25 cellular contexts compared by ENCODE assay signal in genomic region chrX:48923771-48924170, GRCh38. TPM values are rescaled to one million over a fixed set of nuclear protein-coding genes. Genes with fewer than 3 reads are reported as not detected.
DNase-seq lines count a peak whose midpoint lies in the region; ATAC-seq and TF ChIP-seq lines count a peak whose summit lies in the region.
"Had no signal": no experiment of that assay in that cellular context is flagged by ENCODE, and none has a peak within 500 bp of the region (broad histone marks: within the 10 kb centered on the region; RNA-seq: fewer than 3 reads in every experiment).

No MANE protein-coding gene starts in this region.

- H3K4me2 ChIP-seq in IMR-90 (ENCODE audit: low read depth, low read length): no peak overlapping the region

- H2AFZ ChIP-seq in IMR-90 (replicated peaks; ENCODE audit: low read length, poor library complexity): no peak overlapping the region

- no peaks in the 10 kb centered on the region for H3K27me3 Mint-ChIP-seq in activated CD4-positive, alpha-beta T cell treated with anti-CD3 and anti-CD28 coated beads, Interleukin-2, amount 10 ng/mL, durations not matched to agents 7 days and 5 days
- H3K27me3 Mint-ChIP-seq in activated naive CD8-positive, alpha-beta T cell: no peaks in the 10 kb centered on the region
- H3K27me3 Mint-ChIP-seq in naive thymus-derived CD8-positive, alpha-beta T cell: no peaks in the 10 kb centered on the region
- H3K27me3 Mint-ChIP-seq in HFFc6 (ENCODE audit: insufficient read depth): no peaks in the 10 kb centered on the region

- H3K4me3 Mint-ChIP-seq in activated CD4-positive, alpha-beta T cell treated with anti-CD3 and anti-CD28 coated beads, Interleukin-2, amount 10 ng/mL, durations not matched to agents 7 days and 5 days: no peak overlapping the region
- peak overlapping the region; percentile 15 for H3K4me3 Mint-ChIP-seq in activated naive CD8-positive, alpha-beta T cell
- H3K4me3 Mint-ChIP-seq in naive thymus-derived CD8-positive, alpha-beta T cell: peak overlapping the region in 2 of 10 donors; percentile 49 to 57
- no peak overlapping the region for H3K4me3 Mint-ChIP-seq in HFFc6
- H3K4me3 Mint-ChIP-seq: nephron had no signal

- POLR2A ChIA-PET in activated CD4-positive, alpha-beta T cell treated with anti-CD3 and anti-CD28 coated beads, Interleukin-2, amount 10 ng/mL, durations not matched to agents 7 days and 5 days (lab: Charles Lee): no interaction called here
- POLR2A ChIA-PET in IMR-90 (lab: Charles Lee; ENCODE audit: unreplicated experiment): no interaction called here
- POLR2A ChIA-PET in naive thymus-derived CD8-positive, alpha-beta T cell (lab: Charles Lee): interaction anchor here (6.3 to 11.5 kb wide), 2 partner anchors 15 to 34 kb away, joined by 37 to 276 read pairs; partner anchors contain the start of gene OTUD5

- H4K91ac ChIP-seq in IMR-90 (ENCODE audit: insufficient read depth, low read depth, low read length): no peak overlapping the region

- peak overlapping the region; percentile 16 for H2AK9ac ChIP-seq in IMR-90 (replicated peaks; ENCODE audit: low read depth, low read length, poor library complexity)

- peaks cover 2 to 8% of the 10 kb centered on the region in 2 experiments; a peak in 3 of 4 replicates for H3K79me1 ChIP-seq in IMR-90 (ENCODE audit: low read depth in 1 of 2, low read length in 2 of 2)

- peaks cover 28% of the 10 kb centered on the region for H3K36me3 Mint-ChIP-seq in activated CD4-positive, alpha-beta T cell treated with anti-CD3 and anti-CD28 coated beads, Interleukin-2, amount 10 ng/mL, durations not matched to agents 7 days and 5 days (ENCODE audit: low read depth)
- H3K36me3 Mint-ChIP-seq in activated naive CD8-positive, alpha-beta T cell: peaks cover 3% of the 10 kb centered on the region
- peaks cover 0 to 40% (median 15%) of the 10 kb centered on the region in 3 donors for H3K36me3 Mint-ChIP-seq in naive thymus-derived CD8-positive, alpha-beta T cell
- H3K36me3 Mint-ChIP-seq in HFFc6 (ENCODE audit: low read depth): no peaks in the 10 kb centered on the region

- no peak overlapping the region for H3K4ac ChIP-seq in IMR-90 (ENCODE audit: low read depth, low read length)

- TF ChIP-seq RAD21 in IMR-90 (IDR thresholded peaks at IDR 0.05; ENCODE audit: low read length): no peak

- H3K36me3 ChIP-seq in IMR-90 (ENCODE audit: control insufficient read depth, insufficient read depth, low read length): peaks cover 26% of the 10 kb centered on the region
- H3K36me3 ChIP-seq: pancreas, SJCRH30 had no signal

- CTCF ChIA-PET in activated CD4-positive, alpha-beta T cell treated with anti-CD3 and anti-CD28 coated beads, Interleukin-2, amount 10 ng/mL, durations not matched to agents 7 days and 5 days (lab: Charles Lee): interaction anchor here (0.6 to 1.4 kb wide), 2 partner anchors 22 to 340 kb away, joined by 3 read pairs; no protein-coding TSS in a partner anchor
- CTCF ChIA-PET in IMR-90 (lab: Yijun Ruan, JAX): no interaction called here

- H3K9me3 Mint-ChIP-seq in activated CD4-positive, alpha-beta T cell treated with anti-CD3 and anti-CD28 coated beads, Interleukin-2, amount 10 ng/mL, durations not matched to agents 7 days and 5 days: no peaks in the 10 kb centered on the region
- H3K9me3 Mint-ChIP-seq in activated naive CD8-positive, alpha-beta T cell (ENCODE audit: low read depth): no peaks in the 10 kb centered on the region
- no peaks in the 10 kb centered on the region for H3K9me3 Mint-ChIP-seq in naive thymus-derived CD8-positive, alpha-beta T cell
- H3K9me3 Mint-ChIP-seq in HFFc6: no peaks in the 10 kb centered on the region

- no peak overlapping the region for H3K56ac ChIP-seq in IMR-90 (ENCODE audit: extremely low read depth, insufficient read depth, low read length)

- H2BK120ac ChIP-seq in IMR-90 (ENCODE audit: low read depth, low read length): no peak overlapping the region

- TF ChIP-seq POLR2A in IMR-90 (IDR thresholded peaks at IDR 0.05; ENCODE audit: low read depth, low read length) (no peak), GM18505 (IDR thresholded peaks at IDR 0.05; ENCODE audit: borderline replicate concordance, extremely low read depth, insufficient read depth, insufficient read length) (no peak)

- peaks cover 3% of the 10 kb centered on the region; the same call in 1 of the 2 replicates for H3K4me1 ChIP-seq in IMR-90 (ENCODE audit: control insufficient read depth, insufficient read depth, low read length)
- H3K4me1 ChIP-seq: pancreas, SJCRH30 had no signal

- H3K9ac ChIP-seq in IMR-90 (ENCODE audit: low read depth, low read length): no peak overlapping the region

- H3K27ac Mint-ChIP-seq in activated CD4-positive, alpha-beta T cell treated with anti-CD3 and anti-CD28 coated beads, Interleukin-2, amount 10 ng/mL, durations not matched to agents 7 days and 5 days: peak overlapping the region; percentile 80
- H3K27ac Mint-ChIP-seq in activated naive CD8-positive, alpha-beta T cell: peak overlapping the region; percentile 87
- H3K27ac Mint-ChIP-seq in naive thymus-derived CD8-positive, alpha-beta T cell: peak overlapping the region; percentile 61 to 91 (median 80)
- no peak overlapping the region for H3K27ac Mint-ChIP-seq in HFFc6
- H3K27ac Mint-ChIP-seq: nephron had no signal

- H3K27me3 ChIP-seq in IMR-90 (ENCODE audit: control insufficient read depth, insufficient read depth, low read length): no peaks in the 10 kb centered on the region
- H3K27me3 ChIP-seq: heart right ventricle, right atrium auricular region, SJCRH30 had no signal

- no peak overlapping the region for H3K4me3 ChIP-seq in IMR-90 (ENCODE audit: insufficient read depth, low read depth, low read length)
- H3K4me3 ChIP-seq: dorsolateral prefrontal cortex, heart right ventricle, left ventricle myocardium inferior, pancreas, right atrium auricular region, SJCRH30 had no signal

- H4K8ac ChIP-seq in IMR-90 (ENCODE audit: low read depth in 2 of 2, low read length in 2 of 2): no peak overlapping the region

- dilution Hi-C loops in IMR-90 (cut with HindIII; ENCODE audit: low sequenced_read_pairs, unreplicated experiment): no loop called here

- H4K5ac ChIP-seq in IMR-90 (ENCODE audit: low read depth, low read length): no peak overlapping the region

- no peak overlapping the region for H3K23ac ChIP-seq in IMR-90 (ENCODE audit: low read depth, low read length)

- H3K14ac ChIP-seq in IMR-90 (replicated peaks; ENCODE audit: low read depth, low read length): no peak overlapping the region

- H3K9me3 ChIP-seq in IMR-90 (ENCODE audit: control insufficient read depth, insufficient read depth, low read length): no peaks in the 10 kb centered on the region; the same call in 1 of the 2 replicates
- H3K9me3 ChIP-seq: heart right ventricle, left ventricle myocardium inferior, pancreas, right atrium auricular region, SJCRH30 had no signal

- ATAC-seq in IMR-90 (ENCODE audit: low read depth) (no peak), GM18505 (IDR thresholded peaks at IDR 0.05; ENCODE audit: unreplicated experiment) (no peak)
- ATAC-seq in naive thymus-derived CD8-positive, alpha-beta T cell: no peak
- ATAC-seq: heart right ventricle, Panc1, pancreas had no signal

- H3K9me1 ChIP-seq in IMR-90 (ENCODE audit: insufficient read depth, low read length): no peaks in the 10 kb centered on the region; the same call in 1 of the 2 replicates

- H2BK5ac ChIP-seq in IMR-90 (ENCODE audit: low read depth, low read length, poor library complexity, severe bottlenecking): no peak overlapping the region

- H2BK20ac ChIP-seq in IMR-90 (ENCODE audit: low read depth, low read length): no peak overlapping the region

- BruUV-seq in IMR-90 (replicated peaks; lab: Mats Ljungman, UMichigan): no TSS peak

- DNase-seq in activated CD4-positive, alpha-beta T cell treated with anti-CD3 and anti-CD28 coated beads, Interleukin-2, amount 10 ng/mL, durations not matched to agents 7 days and 5 days: no peak
- no peak for DNase-seq in activated CD4-positive, alpha-beta T cell treated with anti-CD3 and anti-CD28 coated beads for 1 hour
- no peak for DNase-seq in IMR-90
- no peak for DNase-seq in naive thymus-derived CD8-positive, alpha-beta T cell
- no peak for DNase-seq in HFFc6
- DNase-seq in NCI-H146 (lab: John Stamatoyannopoulos, UW): no peak
- DNase-seq: activated effector memory CD4-positive, alpha-beta T cell treated with Interleukin-2 at 50 U/mL for 16 hours; Calu3; caudate nucleus; dorsolateral prefrontal cortex; heart right ventricle; left ventricle myocardium inferior; NCI-H1105 treated with DMSO at 0.1 percent for 48 hours; NCI-H2081; NCI-H446; pancreas; SJCRH30; stimulated activated CD4-positive, alpha-beta T cell treated with anti-CD3 and anti-CD28 coated beads, Interleukin-4, amount 100 ng/mL, for 4 hours; trophoblast cell; WERI-Rb-1 had no signal

- no peak overlapping the region for H3K18ac ChIP-seq in IMR-90 (ENCODE audit: low read depth, low read length)

- TF ChIP-seq CTCF in IMR-90 (conservative IDR thresholded peaks at IDR 0.05; ENCODE audit: low read depth, low read length): no peak
- TF ChIP-seq CTCF in HFFc6 (IDR thresholded peaks at IDR 0.05): no peak

- peaks cover 52% of the 10 kb centered on the region for H3K4me1 Mint-ChIP-seq in activated CD4-positive, alpha-beta T cell treated with anti-CD3 and anti-CD28 coated beads, Interleukin-2, amount 10 ng/mL, durations not matched to agents 7 days and 5 days
- H3K4me1 Mint-ChIP-seq in activated naive CD8-positive, alpha-beta T cell (ENCODE audit: low read depth): peaks cover 50% of the 10 kb centered on the region
- peaks cover 18 to 67% (median 44%) of the 10 kb centered on the region in 4 donors for H3K4me1 Mint-ChIP-seq in naive thymus-derived CD8-positive, alpha-beta T cell
- H3K4me1 Mint-ChIP-seq in HFFc6 (ENCODE audit: low read depth): peaks cover 16% of the 10 kb centered on the region

- H3K27ac ChIP-seq in IMR-90 (ENCODE audit: insufficient read depth, low read length): no peak overlapping the region
- H3K27ac ChIP-seq: dorsolateral prefrontal cortex, heart right ventricle, left ventricle myocardium inferior, pancreas, right atrium auricular region, SJCRH30, WERI-Rb-1 had no signal

- H4K20me1 ChIP-seq in IMR-90 (ENCODE audit: insufficient read depth, low read length): peaks cover 16% of the 10 kb centered on the region; the same call in 1 of the 2 replicates

- H2BK15ac ChIP-seq in IMR-90 (ENCODE audit: low read depth, low read length): no peak overlapping the region

- 81% methylated on average over 6 of the region's 13 CpGs; no CpG with 5 or more reads in 1 of the 2 experiments for WGBS in IMR-90 (ENCODE audit: extremely low coverage in 2 of 2, insufficient read length in 1 of 2), 2 experiments

- intact Hi-C loops in IMR-90 (cut with micrococcal nuclease): no loop called here

- H2AK5ac ChIP-seq in IMR-90 (ENCODE audit: low read depth, low read length): no peak overlapping the region

- in situ Hi-C loops in IMR-90 (cut with MboI; ENCODE audit: low sequenced_read_pairs): no loop called here

RNA-seq across cellular contexts. Expression of gene PIM2, which starts 4.9 kb away (rescaled TPM):
- total RNA-seq in activated CD4-positive, alpha-beta T cell treated with anti-CD3 and anti-CD28 coated beads, Interleukin-2, amount 10 ng/mL, durations not matched to agents 7 days and 5 days: 100 to 1,000 TPM; 152 to 154 TPM
- total RNA-seq in IMR-90 (2012; rRNA removed): 6.9 and 7.3 TPM in 2 replicates
- polyA plus RNA-seq in IMR-90 (2012; rRNA removed): 8.1 and 9.4 TPM in 2 replicates
- 4.8 and 6.5 TPM in 2 replicates for polyA plus RNA-seq in IMR-90 (2012; cell fraction: cytosol; rRNA removed)
- 19.3 and 20.5 TPM in 2 replicates for polyA plus RNA-seq in IMR-90 (2012; cell fraction: nucleus; rRNA removed; ENCODE audit: low replicate concordance)
- total RNA-seq in naive thymus-derived CD8-positive, alpha-beta T cell: 100 to 1,000 TPM; 126 to 132 TPM
- 100 to 1,000 TPM; 170 to 331 (median 313) TPM for polyA plus RNA-seq in naive thymus-derived CD8-positive, alpha-beta T cell
- total RNA-seq in HFFc6 (2021; fragmentation: NEBNext Ultra II Directional; extraction: Animal tissue kit (Norgen Biotek cat#: 25700)): 1 to 10 TPM; 5.8 to 7.5 (median 6.5) TPM

RNA-seq across cellular contexts. Expression of gene SLC35A2, which starts 12.3 kb away (rescaled TPM):
- total RNA-seq in activated CD4-positive, alpha-beta T cell treated with anti-CD3 and anti-CD28 coated beads, Interleukin-2, amount 10 ng/mL, durations not matched to agents 7 days and 5 days: 10 to 100 TPM; 14.0 to 16.8 TPM
- total RNA-seq in IMR-90 (2012; rRNA removed): 10.8 and 12.5 TPM in 2 replicates
- 48.3 and 53.0 TPM in 2 replicates for polyA plus RNA-seq in IMR-90 (2012; rRNA removed)
- polyA plus RNA-seq in IMR-90 (2012; cell fraction: cytosol; rRNA removed): 51.6 and 70.4 TPM in 2 replicates
- 27.3 and 57.6 TPM in 2 replicates for polyA plus RNA-seq in IMR-90 (2012; cell fraction: nucleus; rRNA removed; ENCODE audit: low replicate concordance)
- total RNA-seq in naive thymus-derived CD8-positive, alpha-beta T cell: 10 to 100 TPM; 11.4 to 12.7 TPM
- 1 to 10 TPM; 6.8 to 8.1 (median 7.3) TPM for polyA plus RNA-seq in naive thymus-derived CD8-positive, alpha-beta T cell
- total RNA-seq in HFFc6 (2021; fragmentation: NEBNext Ultra II Directional; extraction: Animal tissue kit (Norgen Biotek cat#: 25700)): 10 to 100 TPM; 45.0 to 53.7 (median 47.0) TPM

RNA-seq across cellular contexts. Expression of gene PQBP1, which starts 26.0 kb away (rescaled TPM):
- 10 to 100 TPM; 69.4 to 77.6 TPM for total RNA-seq in activated CD4-positive, alpha-beta T cell treated with anti-CD3 and anti-CD28 coated beads, Interleukin-2, amount 10 ng/mL, durations not matched to agents 7 days and 5 days
- 120 and 124 TPM in 2 replicates for total RNA-seq in IMR-90 (2012; rRNA removed)
- 96.4 and 105 TPM in 2 replicates for polyA plus RNA-seq in IMR-90 (2012; rRNA removed)
- 87.0 and 119 TPM in 2 replicates for polyA plus RNA-seq in IMR-90 (2012; cell fraction: cytosol; rRNA removed)
- 140 and 147 TPM in 2 replicates for polyA plus RNA-seq in IMR-90 (2012; cell fraction: nucleus; rRNA removed; ENCODE audit: low replicate concordance)
- total RNA-seq in naive thymus-derived CD8-positive, alpha-beta T cell: 10 to 100 TPM; 66.4 to 68.8 TPM
- polyA plus RNA-seq in naive thymus-derived CD8-positive, alpha-beta T cell: 100 to 1,000 TPM in 1 of 3 donors, 10 to 100 TPM in 2; 92.7 to 114 (median 94.5) TPM
- 10 to 100 TPM; 66.3 to 82.1 (median 71.1) TPM for total RNA-seq in HFFc6 (2021; fragmentation: NEBNext Ultra II Directional; extraction: Animal tissue kit (Norgen Biotek cat#: 25700))

RNA-seq across cellular contexts. Expression of gene TIMM17B, which starts 26.2 kb away (rescaled TPM):
- 10 to 100 TPM; 39.9 to 45.8 TPM for total RNA-seq in activated CD4-positive, alpha-beta T cell treated with anti-CD3 and anti-CD28 coated beads, Interleukin-2, amount 10 ng/mL, durations not matched to agents 7 days and 5 days
- total RNA-seq in IMR-90 (2012; rRNA removed): 25.6 and 28.7 TPM in 2 replicates
- polyA plus RNA-seq in IMR-90 (2012; rRNA removed): 73.6 and 91.2 TPM in 2 replicates
- polyA plus RNA-seq in IMR-90 (2012; cell fraction: cytosol; rRNA removed): 72.5 and 95.1 TPM in 2 replicates
- 29.4 and 51.9 TPM in 2 replicates for polyA plus RNA-seq in IMR-90 (2012; cell fraction: nucleus; rRNA removed; ENCODE audit: low replicate concordance)
- 10 to 100 TPM; 41.2 to 44.8 TPM for total RNA-seq in naive thymus-derived CD8-positive, alpha-beta T cell
- 10 to 100 TPM; 52.9 to 59.1 (median 55.5) TPM for polyA plus RNA-seq in naive thymus-derived CD8-positive, alpha-beta T cell
- 10 to 100 TPM; 53.0 to 65.2 (median 61.6) TPM for total RNA-seq in HFFc6 (2021; fragmentation: NEBNext Ultra II Directional; extraction: Animal tissue kit (Norgen Biotek cat#: 25700))

RNA-seq across cellular contexts. Expression of gene OTUD5, which starts 33.6 kb away (rescaled TPM):
- total RNA-seq in activated CD4-positive, alpha-beta T cell treated with anti-CD3 and anti-CD28 coated beads, Interleukin-2, amount 10 ng/mL, durations not matched to agents 7 days and 5 days: 10 to 100 TPM; 49.0 to 54.1 TPM
- 30.6 and 31.7 TPM in 2 replicates for total RNA-seq in IMR-90 (2012; rRNA removed)
- 48.3 and 50.4 TPM in 2 replicates for polyA plus RNA-seq in IMR-90 (2012; rRNA removed)
- polyA plus RNA-seq in IMR-90 (2012; cell fraction: cytosol; rRNA removed): 38.0 and 48.9 TPM in 2 replicates
- polyA plus RNA-seq in IMR-90 (2012; cell fraction: nucleus; rRNA removed; ENCODE audit: low replicate concordance): 99.0 and 150 TPM in 2 replicates
- 10 to 100 TPM; 98.7 to 99.4 TPM for total RNA-seq in naive thymus-derived CD8-positive, alpha-beta T cell
- 10 to 100 TPM; 23.7 to 48.4 (median 24.3) TPM for polyA plus RNA-seq in naive thymus-derived CD8-positive, alpha-beta T cell
- 10 to 100 TPM; 47.6 to 55.0 (median 52.7) TPM for total RNA-seq in HFFc6 (2021; fragmentation: NEBNext Ultra II Directional; extraction: Animal tissue kit (Norgen Biotek cat#: 25700))

Comparison
In these comparisons a context has a peak if more than half of its experiments do, and no peak if none do; other contexts are left out.
1. RNA of gene PIM2, which starts 4.9 kb away (total RNA-seq): 152 to 154 TPM in activated CD4-positive, alpha-beta T cell treated with anti-CD3 and anti-CD28 coated beads, Interleukin-2, amount 10 ng/mL, durations not matched to agents 7 days and 5 days and 126 to 132 TPM in naive thymus-derived CD8-positive, alpha-beta T cell; 6.9 to 7.3 TPM in IMR-90 and 5.8 to 7.5 TPM in HFFc6; every median in the first group is over 10 times any median in the second.